10 cellular contexts compared by ENCODE assay signal in genomic region chr11:18329196-18329870, GRCh38. TPM values are rescaled to one million over a fixed set of nuclear protein-coding genes. Genes with fewer than 3 reads are reported as not detected.
DNase-seq lines count a peak whose midpoint lies in the region; ATAC-seq and TF ChIP-seq lines count a peak whose summit lies in the region.
"Had no signal": no experiment of that assay in that cellular context is flagged by ENCODE, and none has a peak within 500 bp of the region (broad histone marks: within the 10 kb centered on the region; RNA-seq: fewer than 3 reads in every experiment).

No MANE protein-coding gene starts in this region.

- TF ChIP-seq POLR2A in esophagus squamous epithelium (IDR thresholded peaks at IDR 0.05) = no peak

- H3K36me3 ChIP-seq in GM06990 (ENCODE audit: control insufficient read depth, insufficient read depth, low read length) (no peaks in the 10 kb centered on the region; the same call in none of the 2 replicates), esophagus squamous epithelium (peaks cover 0 to 82% (median 7%) of the 10 kb centered on the region in 3 donors)

- intact Hi-C loops in esophagus squamous epithelium (cut with DNase I) = loop anchor here (10.0 kb wide), 1 partner anchor 65 kb away; the partner anchor contains the start of gene LDHA

- no peak for TF ChIP-seq CTCF in GM06990 (IDR thresholded peaks at IDR 0.05; ENCODE audit: insufficient read depth, low read length, poor library complexity, severe bottlenecking)
- no peak for TF ChIP-seq CTCF in esophagus squamous epithelium (IDR thresholded peaks at IDR 0.05)

- peak overlapping the region in 3 of 4 donors; percentile 3 to 80 (median 45) for H3K27ac ChIP-seq in esophagus squamous epithelium

- peaks cover 0 to 58% (median 14%) of the 10 kb centered on the region in 3 donors for H3K4me1 ChIP-seq in esophagus squamous epithelium

- H3K9me3 ChIP-seq in esophagus squamous epithelium = no peaks in the 10 kb centered on the region

- WGBS in esophagus squamous epithelium, 2 donors = 39 to 40% methylated on average over 5 of the region's 5 CpGs

- peak; percentile 54 for DNase-seq in GM06990 (ENCODE audit: extremely low read depth, insufficient read length)
- peak; percentile 40 for DNase-seq in NCI-H460 (ENCODE audit: extremely low read depth, low read depth)
- no peak for DNase-seq in esophagus squamous epithelium (lab: John Stamatoyannopoulos, UW)
- DNase-seq in ecto neural progenitor cell (ENCODE audit: low spot score) = no peak
- DNase-seq in stimulated activated CD4-positive, alpha-beta T cell treated with anti-CD3 and anti-CD28 coated beads, Interleukin-2, amount 100 ng/mL, for 48 hours = no peak
- no peak for DNase-seq in activated CD8-positive, alpha-beta memory T cell treated with anti-CD3 and anti-CD28 coated beads for 24 hours
- DNase-seq in cerebellar nuclear complex (lab: John Stamatoyannopoulos, UW) = no peak
- DNase-seq: central memory CD4-positive, alpha-beta T cell; left colon had no signal

- ATAC-seq in GM21447 (IDR thresholded peaks at IDR 0.05; ENCODE audit: unreplicated experiment) = peak; percentile 75
- ATAC-seq: left colon had no signal

- H3K4me3 ChIP-seq in GM06990 (replicated peaks; ENCODE audit: low read depth, low read length) (no peak overlapping the region), esophagus squamous epithelium (no peak overlapping the region)

- H3K27me3 ChIP-seq in GM06990 (replicated peaks; ENCODE audit: control insufficient read depth, insufficient read depth, low read length) = no peaks in the 10 kb centered on the region
- H3K27me3 ChIP-seq in esophagus squamous epithelium = no peaks in the 10 kb centered on the region

RNA-seq across cellular contexts. Expression of gene GTF2H1, which starts 7.0 kb away (rescaled TPM):
- total RNA-seq in NCI-H460 (2014; rRNA removed; shearing (Covaris generic)) = 53.7 and 55.2 TPM in 2 replicates
- polyA plus RNA-seq in NCI-H460 (2014; cell fraction: nucleus; rRNA removed) = 63.2 and 78.8 TPM in 2 replicates
- total RNA-seq in esophagus squamous epithelium = 10 to 100 TPM; 33.5 to 77.4 (median 54.8) TPM

RNA-seq across cellular contexts. Expression of gene HPS5, which starts 7.4 kb away (rescaled TPM):
- 23.8 and 25.9 TPM in 2 replicates for total RNA-seq in NCI-H460 (2014; rRNA removed; shearing (Covaris generic))
- 16.6 and 20.4 TPM in 2 replicates for polyA plus RNA-seq in NCI-H460 (2014; cell fraction: nucleus; rRNA removed)
- total RNA-seq in esophagus squamous epithelium = 10 to 100 TPM; 10.8 to 21.2 (median 15.5) TPM

Comparison
In these comparisons a context has a peak if more than half of its experiments do, and no peak if none do; other contexts are left out.
1. DNase-seq: peak in GM06990 (single experiment) and NCI-H460 (single experiment); none in esophagus squamous epithelium (single experiment), ecto neural progenitor cell (single experiment), stimulated activated CD4-positive, alpha-beta T cell treated with anti-CD3 and anti-CD28 coated beads, Interleukin-2, amount 100 ng/mL, for 48 hours (0 of 2), activated CD8-positive, alpha-beta memory T cell treated with anti-CD3 and anti-CD28 coated beads for 24 hours (single experiment) and cerebellar nuclear complex (0 of 2).